ENCODE assay signal across 1 cellular context in the genomic region with DNA sequence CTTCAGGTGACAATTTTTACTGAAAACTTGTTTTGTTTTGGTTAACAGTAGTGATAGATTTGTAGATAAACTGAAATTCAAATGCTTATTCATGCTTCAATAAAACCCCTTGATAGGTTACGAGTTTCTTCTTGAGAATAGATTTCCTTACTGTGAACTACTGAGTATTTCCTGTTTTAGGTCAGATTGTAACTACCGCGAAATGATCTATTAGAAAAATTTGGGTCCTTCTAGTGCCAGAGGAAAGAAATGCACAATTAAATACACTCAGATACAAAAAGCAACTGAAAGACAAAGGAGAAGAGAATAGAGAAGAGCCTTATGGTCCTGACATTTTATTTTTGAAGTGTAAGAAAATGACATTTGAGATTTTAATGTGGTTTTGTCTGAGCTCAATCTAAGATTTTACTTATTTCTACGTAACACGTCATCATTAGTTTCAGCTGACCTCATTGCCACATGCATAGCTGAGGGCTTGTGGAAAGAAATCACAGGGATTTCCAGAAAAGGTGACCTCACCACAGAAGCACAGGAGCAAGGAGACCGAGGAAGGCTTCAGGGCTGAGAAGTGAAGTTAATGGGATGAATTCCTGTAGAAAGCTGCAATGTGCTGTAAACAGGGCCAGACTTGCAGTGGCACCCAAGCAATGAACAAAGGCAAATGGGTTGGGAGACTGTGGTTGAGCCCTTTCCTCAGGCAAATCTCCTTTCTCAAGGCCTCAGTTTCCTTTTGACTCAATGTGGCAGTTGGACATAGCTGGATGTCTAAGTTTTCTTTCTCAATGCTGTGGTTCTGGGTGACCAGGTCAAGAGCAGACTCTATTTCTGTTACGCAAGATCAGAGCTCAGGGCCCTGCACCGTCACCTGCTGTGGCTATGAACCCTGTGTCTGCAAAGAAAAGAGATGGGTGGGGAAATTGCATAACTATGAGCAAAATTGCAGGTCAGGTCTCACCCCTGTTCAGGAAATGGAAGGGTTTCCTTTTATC.
TF ChIP-seq lines count a peak whose summit lies in the region.

No MANE protein-coding gene starts in this region.

TF ChIP-seq in GM12878, 131 proteins besides CTCF, POLR2A, EP300 and RAD21 (continued from another document and continues in another):
- TF ChIP-seq ZBTB33 (IDR thresholded peaks at IDR 0.05) (no peak), CUX1 (IDR thresholded peaks at IDR 0.05; ENCODE audit: insufficient replicate concordance, low read depth, low read length) (no peak), MTA2 (IDR thresholded peaks at IDR 0.05; ENCODE audit: low read depth) (no peak), ZNF687 (IDR thresholded peaks at IDR 0.05) (no peak), IRF5 (IDR thresholded peaks at IDR 0.05; ENCODE audit: borderline replicate concordance) (no peak), TBL1XR1 (IDR thresholded peaks at IDR 0.05; ENCODE audit: low read depth, low read length) (no peak), ZBED1 (IDR thresholded peaks at IDR 0.05; ENCODE audit: borderline replicate concordance) (no peak), IRF4 (IDR thresholded peaks at IDR 0.05; ENCODE audit: low read depth, low read length) (peak; percentile 80), NR2F1 (conservative IDR thresholded peaks at IDR 0.05) (peak; percentile 46; the same call in 1 of the 2 replicates), REST (IDR thresholded peaks at IDR 0.05; ENCODE audit: low read depth, low read length) (no peak), HCFC1 (IDR thresholded peaks at IDR 0.05; ENCODE audit: low read length) (no peak), WRNIP1 (IDR thresholded peaks at IDR 0.05; ENCODE audit: borderline replicate concordance, low read depth, low read length) (no peak), ZBTB11 (CRISPR knock-in tag; IDR thresholded peaks at IDR 0.05) (no peak)
- TF ChIP-seq, protein P1, sequence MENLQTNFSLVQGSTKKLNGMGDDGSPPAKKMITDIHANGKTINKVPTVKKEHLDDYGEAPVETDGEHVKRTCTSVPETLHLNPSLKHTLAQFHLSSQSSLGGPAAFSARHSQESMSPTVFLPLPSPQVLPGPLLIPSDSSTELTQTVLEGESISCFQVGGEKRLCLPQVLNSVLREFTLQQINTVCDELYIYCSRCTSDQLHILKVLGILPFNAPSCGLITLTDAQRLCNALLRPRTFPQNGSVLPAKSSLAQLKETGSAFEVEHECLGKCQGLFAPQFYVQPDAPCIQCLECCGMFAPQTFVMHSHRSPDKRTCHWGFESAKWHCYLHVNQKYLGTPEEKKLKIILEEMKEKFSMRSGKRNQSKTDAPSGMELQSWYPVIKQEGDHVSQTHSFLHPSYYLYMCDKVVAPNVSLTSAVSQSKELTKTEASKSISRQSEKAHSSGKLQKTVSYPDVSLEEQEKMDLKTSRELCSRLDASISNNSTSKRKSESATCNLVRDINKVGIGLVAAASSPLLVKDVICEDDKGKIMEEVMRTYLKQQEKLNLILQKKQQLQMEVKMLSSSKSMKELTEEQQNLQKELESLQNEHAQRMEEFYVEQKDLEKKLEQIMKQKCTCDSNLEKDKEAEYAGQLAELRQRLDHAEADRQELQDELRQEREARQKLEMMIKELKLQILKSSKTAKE (IDR thresholded peaks at IDR 0.05; ENCODE audit: low read depth, poor library complexity, severe bottlenecking), result no peak
- TF ChIP-seq, protein P2, sequence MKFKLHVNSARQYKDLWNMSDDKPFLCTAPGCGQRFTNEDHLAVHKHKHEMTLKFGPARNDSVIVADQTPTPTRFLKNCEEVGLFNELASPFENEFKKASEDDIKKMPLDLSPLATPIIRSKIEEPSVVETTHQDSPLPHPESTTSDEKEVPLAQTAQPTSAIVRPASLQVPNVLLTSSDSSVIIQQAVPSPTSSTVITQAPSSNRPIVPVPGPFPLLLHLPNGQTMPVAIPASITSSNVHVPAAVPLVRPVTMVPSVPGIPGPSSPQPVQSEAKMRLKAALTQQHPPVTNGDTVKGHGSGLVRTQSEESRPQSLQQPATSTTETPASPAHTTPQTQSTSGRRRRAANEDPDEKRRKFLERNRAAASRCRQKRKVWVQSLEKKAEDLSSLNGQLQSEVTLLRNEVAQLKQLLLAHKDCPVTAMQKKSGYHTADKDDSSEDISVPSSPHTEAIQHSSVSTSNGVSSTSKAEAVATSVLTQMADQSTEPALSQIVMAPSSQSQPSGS (IDR thresholded peaks at IDR 0.05; ENCODE audit: low read length), result peak; percentile 85
